Comparison of ENCODE assay signal across 10 cellular contexts in the genomic region with DNA sequence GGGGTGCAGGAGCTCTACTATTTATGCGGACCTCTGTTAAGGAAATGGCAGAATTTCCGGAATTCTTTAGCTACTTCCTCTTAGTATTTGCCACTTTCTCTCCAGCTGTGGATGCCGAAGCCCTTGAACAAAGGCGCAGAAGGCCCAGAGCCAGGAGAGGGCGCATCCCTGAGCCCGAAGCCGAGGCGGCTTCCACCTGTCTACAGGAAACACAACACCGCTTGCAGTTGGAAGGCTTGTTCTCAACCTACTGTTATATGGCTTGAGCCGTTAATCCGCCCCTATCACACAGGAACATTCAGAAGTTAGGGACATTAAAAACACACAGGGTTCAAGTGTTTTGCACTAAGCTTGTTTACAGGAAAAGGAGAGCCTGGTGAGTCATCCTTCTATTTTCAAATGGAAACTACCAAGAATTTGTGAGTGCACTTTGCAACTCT.
DNase-seq lines count a peak whose midpoint lies in the region; ATAC-seq, FAIRE-seq and TF ChIP-seq lines count a peak whose summit lies in the region.
"Had no signal": no experiment of that assay in that cellular context is flagged by ENCODE, and none has a peak within 500 bp of the region (broad histone marks: within the 10 kb centered on the region; RNA-seq: fewer than 3 reads in every experiment).

No MANE protein-coding gene starts in this region.

- H3K27ac ChIP-seq in GM23248 = no peak overlapping the region
- peak overlapping the region in 3 of 4 donors; percentile 3 to 34 (median 24) for H3K27ac ChIP-seq in esophagus muscularis mucosa (replicated peaks in 1 of 4)
- no peak overlapping the region for H3K27ac ChIP-seq in trophoblast cell (ENCODE audit: low read depth, low read length)

- H4K91ac ChIP-seq in trophoblast cell (ENCODE audit: low read depth, low read length) = no peak overlapping the region

- peak overlapping the region; percentile 49 for H4K8ac ChIP-seq in trophoblast cell (ENCODE audit: low read depth, low read length)

- no peak for FAIRE-seq in HTR-8/SVneo (lab: Jason Lieb, UNC)

- H3K79me2 ChIP-seq in GM23248 (ENCODE audit: insufficient read depth) (no peaks in the 10 kb centered on the region), trophoblast cell (ENCODE audit: control insufficient read depth, insufficient read depth, low read length, poor library complexity) (no peaks in the 10 kb centered on the region)

- H2AFZ ChIP-seq in GM23248 = peak overlapping the region; percentile 83
- no peak overlapping the region for H2AFZ ChIP-seq in trophoblast cell (ENCODE audit: insufficient read depth, low read length, poor library complexity)

- H3K23ac ChIP-seq in trophoblast cell (ENCODE audit: low read length) = no peak overlapping the region

- H3K9me3 ChIP-seq in GM23248 (ENCODE audit: low read depth) (no peaks in the 10 kb centered on the region), esophagus muscularis mucosa (no peaks in the 10 kb centered on the region), trophoblast cell (ENCODE audit: insufficient read depth, low read depth, low read length) (no peaks in the 10 kb centered on the region)
- H3K9me3 ChIP-seq: heart left ventricle had no signal

- intact Hi-C loops in esophagus muscularis mucosa (cut with DNase I) = no loop called here

- H3F3A ChIP-seq in GM23248 (ENCODE audit: insufficient read depth) = peaks cover 7% of the 10 kb centered on the region; the same call in 1 of the 2 replicates

- H3K9me2 ChIP-seq in GM23248 (ENCODE audit: insufficient read depth) = peaks cover 5% of the 10 kb centered on the region; the same call in 1 of the 2 replicates

- H3K9ac ChIP-seq in GM23248 = no peak overlapping the region
- no peak overlapping the region for H3K9ac ChIP-seq in trophoblast cell (ENCODE audit: low read length)

- H3K4me1 ChIP-seq in GM23248 (ENCODE audit: insufficient read depth) (peaks cover 30% of the 10 kb centered on the region), esophagus muscularis mucosa (peaks cover 14 to 34% (median 26%) of the 10 kb centered on the region in 4 donors), trophoblast cell (ENCODE audit: control insufficient read depth in 1 of 2, insufficient read depth in 2 of 2, low read length in 2 of 2) (peaks cover 0 to 7% of the 10 kb centered on the region in 2 experiments)

- H3K14ac ChIP-seq in trophoblast cell (ENCODE audit: low read length) = no peak overlapping the region

- H3K36me3 ChIP-seq in GM23248 (ENCODE audit: low read depth) = no peaks in the 10 kb centered on the region
- H3K36me3 ChIP-seq in esophagus muscularis mucosa = no peaks in the 10 kb centered on the region
- no peaks in the 10 kb centered on the region for H3K36me3 ChIP-seq in trophoblast cell (ENCODE audit: control insufficient read depth in 1 of 2, insufficient read depth in 2 of 2, low read length in 2 of 2)
- H3K36me3 ChIP-seq: heart left ventricle had no signal

- in situ Hi-C loops in GM23248 (cut with MboI) = no loop called here

- no peak overlapping the region for H3K4me2 ChIP-seq in GM23248 (ENCODE audit: unreplicated experiment)
- H3K4me2 ChIP-seq in trophoblast cell (ENCODE audit: low read length) = no peak overlapping the region

- no peak overlapping the region for H3K18ac ChIP-seq in trophoblast cell (ENCODE audit: low read length)

- H3K79me1 ChIP-seq in trophoblast cell (ENCODE audit: low read length) = no peaks in the 10 kb centered on the region

- 43 to 46% methylated on average over 11 of the region's 11 CpGs for WGBS in GM23248 (ENCODE audit: low coverage in 1 of 2, low lambda C conversion rate in 2 of 2, missing lambda C conversion rate in 2 of 2), 2 experiments
- WGBS in esophagus muscularis mucosa = 60% methylated on average over 11 of the region's 11 CpGs
- no CpG with 5 or more reads among the region's 11 CpGs for WGBS in trophoblast cell (ENCODE audit: extremely low coverage, insufficient coverage, insufficient read length)

- TF ChIP-seq POLR2A in esophagus muscularis mucosa (IDR thresholded peaks at IDR 0.05; ENCODE audit: low read depth) = no peak

- H2AK5ac ChIP-seq in trophoblast cell (ENCODE audit: low read length) = no peak overlapping the region

- no peak overlapping the region for H2BK120ac ChIP-seq in trophoblast cell (ENCODE audit: insufficient read depth, low read length, poor library complexity)

- ATAC-seq in GM18868 (IDR thresholded peaks at IDR 0.05; ENCODE audit: unreplicated experiment) = no peak
- ATAC-seq: activated naive CD4-positive, alpha-beta T cell treated with anti-CD3 and anti-CD28 coated beads, Interleukin-2, amount 50 U/mL, for 72 hours had no signal

- H4K20me1 ChIP-seq in GM23248 (ENCODE audit: insufficient read depth) = no peaks in the 10 kb centered on the region

- H2BK12ac ChIP-seq in trophoblast cell (ENCODE audit: low read length) = no peak overlapping the region

- no peak for TF ChIP-seq EP300 in esophagus muscularis mucosa (IDR thresholded peaks at IDR 0.05)

- TF ChIP-seq CTCF in esophagus muscularis mucosa (IDR thresholded peaks at IDR 0.05) = peak in 1 of 3 experiments; percentile 9

- H3K27me3 ChIP-seq in GM23248 (replicated peaks; ENCODE audit: insufficient read depth) (no peaks in the 10 kb centered on the region), esophagus muscularis mucosa (no peaks in the 10 kb centered on the region), trophoblast cell (ENCODE audit: insufficient read depth, low read length) (no peaks in the 10 kb centered on the region)
- H3K27me3 ChIP-seq: heart left ventricle had no signal

- no peak overlapping the region for H3K4ac ChIP-seq in trophoblast cell (ENCODE audit: low read depth, low read length)

- H3K4me3 ChIP-seq in GM23248 (peak overlapping the region; percentile 26; the same call in 1 of the 2 replicates), esophagus muscularis mucosa (peak overlapping the region in 3 of 4 donors; percentile 18 to 26 (median 18)), trophoblast cell (ENCODE audit: low read depth, low read length) (no peak overlapping the region)

- DNase-seq in GM23248 (peak; percentile 60), NCI-H748 (lab: John Stamatoyannopoulos, UW; ENCODE audit: unreplicated experiment) (peak; percentile 86), esophagus muscularis mucosa (ENCODE audit: extremely low spot score) (no peak), trophoblast cell (no peak), OCI-M2 (lab: John Stamatoyannopoulos, UW; ENCODE audit: unreplicated experiment) (no peak), HTR-8/SVneo (ENCODE audit: insufficient read length, low spot score) (no peak), GOT3 (lab: John Stamatoyannopoulos, UW) (no peak)

- H2BK5ac ChIP-seq in trophoblast cell (ENCODE audit: low read depth, low read length, poor library complexity) = no peak overlapping the region

- no peak overlapping the region for H4K12ac ChIP-seq in trophoblast cell (ENCODE audit: low read depth, low read length)

Comparison
In these comparisons a context has a peak if more than half of its experiments do, and no peak if none do; other contexts are left out.
1. DNase-seq: peak in GM23248 (single experiment) and NCI-H748 (single experiment); none in esophagus muscularis mucosa (single experiment), trophoblast cell (0 of 2), OCI-M2 (single experiment), HTR-8/SVneo (single experiment) and GOT3 (single experiment).
2. H3K27ac ChIP-seq: peak in esophagus muscularis mucosa (3 of 4); none in GM23248 (single experiment) and trophoblast cell (single experiment).